1 cellular context compared by ENCODE assay signal in the genomic region with DNA sequence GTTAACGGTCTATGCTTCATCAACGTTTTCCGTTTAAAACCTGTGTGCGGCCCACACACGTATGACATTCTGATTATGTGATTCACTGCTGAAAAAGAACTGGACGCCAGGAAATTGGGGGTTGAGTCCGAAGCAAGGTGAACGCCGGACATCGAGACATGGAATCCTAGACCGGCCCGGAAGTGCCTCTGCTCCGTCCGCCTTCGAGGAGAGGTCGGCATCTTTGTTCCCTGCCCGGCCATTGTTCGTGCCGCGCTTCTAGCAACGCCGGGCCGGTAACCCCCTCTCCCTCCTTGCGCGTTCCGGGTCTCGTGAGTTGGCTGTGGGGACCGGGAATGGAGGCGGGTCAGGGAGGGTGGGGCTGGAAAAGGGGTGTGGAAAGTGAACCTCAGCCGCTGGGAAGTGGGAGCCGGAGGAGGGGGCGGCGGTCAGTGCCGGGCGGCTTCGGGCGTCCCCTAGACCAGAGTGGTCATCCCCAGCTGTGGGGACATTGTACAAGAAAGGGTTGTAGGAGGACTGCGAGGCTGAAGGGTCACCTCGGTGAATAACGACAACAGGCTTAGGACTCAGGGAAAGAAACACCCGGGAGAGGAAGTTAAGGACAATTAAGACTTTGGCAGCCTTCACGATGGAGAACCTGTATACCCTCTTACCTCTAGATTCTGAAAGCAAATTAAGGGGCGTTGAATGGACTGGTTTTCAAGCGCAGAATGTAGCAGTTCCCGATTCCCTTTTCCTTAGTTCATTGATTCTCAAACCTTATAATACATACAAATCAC.
A peak's percentile ranks its signal among the peaks of the same experiment; 100 is the strongest.
TF ChIP-seq lines count a peak whose summit lies in the region.

A gene (plus strand): TSS at position 220 of the 779 bp plus-strand sequence. CDS start 1,810 bp downstream, outside the sequence.

TF ChIP-seq in HepG2, 621 proteins besides CTCF, POLR2A, EP300 and RAD21 (continued from another document and continues in another):
- TF ChIP-seq MTF1 (CRISPR knock-in tag; IDR thresholded peaks at IDR 0.05) (no peak), RBM39 (IDR thresholded peaks at IDR 0.05; ENCODE audit: low read depth, low read length, poor library complexity, severe bottlenecking) (peak; percentile 81), ZNF251 (CRISPR knock-in tag; IDR thresholded peaks at IDR 0.05) (no peak), KDM1A (CRISPR knock-in tag; IDR thresholded peaks at IDR 0.05) (peak; percentile 78), ZNF24 (IDR thresholded peaks at IDR 0.05) (no peak), FLYWCH1 (CRISPR knock-in tag; IDR thresholded peaks at IDR 0.05) (no peak), WIZ (CRISPR knock-in tag; IDR thresholded peaks at IDR 0.05) (peak; percentile 83), MAFG (CRISPR knock-in tag; IDR thresholded peaks at IDR 0.05) (peak; percentile 26; the same call in 1 of the 2 replicates), ZNF546 (CRISPR knock-in tag; conservative IDR thresholded peaks at IDR 0.05) (0 out of 2 replicates have a peak, but pooled peaks have one; percentile 64), ZNF567 (CRISPR knock-in tag; IDR thresholded peaks at IDR 0.05; ENCODE audit: borderline replicate concordance) (no peak; the same call in 1 of the 2 replicates), ZNF432 (CRISPR knock-in tag; IDR thresholded peaks at IDR 0.05; ENCODE audit: borderline replicate concordance) (no peak), ZNF180 (CRISPR knock-in tag; IDR thresholded peaks at IDR 0.05; ENCODE audit: borderline replicate concordance, low read depth) (0 out of 2 replicates have a peak, but pooled peaks have one; percentile 77), BCL6 (CRISPR knock-in tag; IDR thresholded peaks at IDR 0.05) (peak; percentile 93), ZNF782 (CRISPR knock-in tag; IDR thresholded peaks at IDR 0.05; ENCODE audit: borderline replicate concordance) (peak; percentile 97; the same call in 1 of the 2 replicates), ZFX (CRISPR knock-in tag; IDR thresholded peaks at IDR 0.05; ENCODE audit: low read depth) (peak; percentile 88), ZNF367 (CRISPR knock-in tag; IDR thresholded peaks at IDR 0.05; ENCODE audit: borderline replicate concordance) (no peak), ZNF7 (CRISPR knock-in tag; IDR thresholded peaks at IDR 0.05) (no peak), ZNF768 (CRISPR knock-in tag; IDR thresholded peaks at IDR 0.05) (peak; percentile 85), ZNF225 (CRISPR knock-in tag; IDR thresholded peaks at IDR 0.05) (peak; percentile 69; the same call in 1 of the 2 replicates), CENPT (CRISPR knock-in tag; IDR thresholded peaks at IDR 0.05; ENCODE audit: low read depth) (no peak), SP2 (CRISPR knock-in tag; IDR thresholded peaks at IDR 0.05) (peak; percentile 44), YEATS2 (CRISPR knock-in tag; IDR thresholded peaks at IDR 0.05; ENCODE audit: borderline replicate concordance) (peak; percentile 96), ZNF317 (CRISPR knock-in tag; IDR thresholded peaks at IDR 0.05) (peak; percentile 86), ZBTB20 (CRISPR knock-in tag; IDR thresholded peaks at IDR 0.05; ENCODE audit: borderline replicate concordance, low read depth) (no peak; the same call in 1 of the 2 replicates), ZKSCAN5 (CRISPR knock-in tag; IDR thresholded peaks at IDR 0.05) (no peak), FOXA3 (CRISPR knock-in tag; IDR thresholded peaks at IDR 0.05) (peak; percentile 73), TAF15 (IDR thresholded peaks at IDR 0.05; ENCODE audit: low read depth, low read length, poor library complexity, severe bottlenecking) (peak; percentile 63), ZBTB38 (CRISPR knock-in tag; IDR thresholded peaks at IDR 0.05) (peak; percentile 84; the same call in 1 of the 2 replicates)
- TF ChIP-seq, protein P1, sequence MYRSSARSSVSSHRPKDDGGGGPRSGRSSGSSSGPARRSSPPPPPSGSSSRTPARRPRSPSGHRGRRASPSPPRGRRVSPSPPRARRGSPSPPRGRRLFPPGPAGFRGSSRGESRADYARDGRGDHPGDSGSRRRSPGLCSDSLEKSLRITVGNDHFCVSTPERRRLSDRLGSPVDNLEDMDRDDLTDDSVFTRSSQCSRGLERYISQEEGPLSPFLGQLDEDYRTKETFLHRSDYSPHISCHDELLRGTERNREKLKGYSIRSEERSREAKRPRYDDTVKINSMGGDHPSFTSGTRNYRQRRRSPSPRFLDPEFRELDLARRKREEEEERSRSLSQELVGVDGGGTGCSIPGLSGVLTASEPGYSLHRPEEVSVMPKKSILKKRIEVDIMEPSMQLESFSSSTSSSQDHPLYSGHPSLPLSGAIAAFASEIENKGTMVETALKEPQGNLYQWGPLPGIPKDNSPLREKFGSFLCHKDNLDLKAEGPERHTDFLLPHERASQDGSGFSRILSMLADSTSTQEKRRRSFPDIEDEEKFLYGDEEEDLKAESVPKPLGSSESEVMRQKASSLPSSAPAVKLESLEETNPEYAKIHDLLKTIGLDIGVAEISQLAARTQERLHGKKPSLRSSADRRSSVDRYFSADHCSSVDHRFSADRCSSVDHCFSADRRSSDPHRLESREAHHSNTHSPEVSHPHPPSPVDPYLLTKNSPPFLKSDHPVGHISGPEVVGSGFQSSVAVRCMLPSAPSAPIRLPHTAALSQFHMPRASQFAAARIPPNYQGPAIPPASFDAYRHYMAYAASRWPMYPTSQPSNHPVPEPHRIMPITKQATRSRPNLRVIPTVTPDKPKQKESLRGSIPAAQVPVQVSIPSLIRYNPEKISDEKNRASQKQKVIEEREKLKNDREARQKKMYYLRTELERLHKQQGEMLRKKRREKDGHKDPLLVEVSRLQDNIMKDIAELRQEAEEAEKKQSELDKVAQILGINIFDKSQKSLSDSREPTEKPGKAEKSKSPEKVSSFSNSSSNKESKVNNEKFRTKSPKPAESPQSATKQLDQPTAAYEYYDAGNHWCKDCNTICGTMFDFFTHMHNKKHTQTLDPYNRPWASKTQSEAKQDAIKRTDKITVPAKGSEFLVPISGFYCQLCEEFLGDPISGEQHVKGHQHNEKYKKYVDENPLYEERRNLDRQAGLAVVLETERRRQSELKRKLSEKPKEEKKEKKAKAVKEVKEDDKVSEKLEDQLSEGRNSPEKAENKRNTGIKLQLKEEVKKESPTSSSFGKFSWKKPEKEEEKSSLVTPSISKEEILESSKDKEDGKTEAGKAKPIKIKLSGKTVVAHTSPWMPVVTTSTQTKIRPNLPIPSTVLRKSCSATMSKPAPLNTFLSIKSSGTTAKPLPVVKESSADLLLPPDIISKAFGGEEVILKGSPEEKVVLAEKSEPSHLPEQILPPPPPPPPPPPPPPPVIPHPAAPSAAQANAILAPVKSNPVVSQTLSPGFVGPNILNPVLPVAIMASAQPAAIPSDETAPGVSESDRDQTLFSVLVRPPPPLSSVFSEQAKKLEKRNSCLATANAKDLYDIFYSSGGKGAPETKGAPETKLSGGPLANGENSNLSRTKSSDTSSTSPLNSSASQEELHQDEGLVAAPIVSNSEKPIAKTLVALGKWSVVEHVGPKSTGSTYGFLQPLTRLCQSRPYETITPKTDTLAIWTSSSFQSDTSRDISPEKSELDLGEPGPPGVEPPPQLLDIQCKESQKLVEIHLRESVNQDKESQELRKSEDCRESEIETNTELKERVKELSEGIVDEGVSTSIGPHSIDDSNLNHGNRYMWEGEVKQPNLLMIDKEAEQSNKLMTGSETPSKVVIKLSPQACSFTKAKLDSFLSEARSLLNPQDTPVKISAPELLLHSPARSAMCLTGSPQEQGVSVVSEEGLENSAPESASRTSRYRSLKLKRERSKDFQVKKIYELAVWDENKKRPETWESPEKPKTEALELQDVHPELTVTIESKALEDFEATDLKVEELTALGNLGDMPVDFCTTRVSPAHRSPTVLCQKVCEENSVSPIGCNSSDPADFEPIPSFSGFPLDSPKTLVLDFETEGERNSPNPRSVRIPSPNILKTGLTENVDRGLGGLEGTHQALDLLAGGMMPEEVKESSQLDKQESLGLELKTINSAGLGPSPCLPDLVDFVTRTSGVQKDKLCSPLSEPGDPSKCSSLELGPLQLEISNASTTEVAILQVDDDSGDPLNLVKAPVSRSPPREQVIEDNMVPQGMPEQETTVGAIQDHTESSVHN (CRISPR knock-in tag; IDR thresholded peaks at IDR 0.05): peak; percentile 80; the same call in 1 of the 2 replicates
- TF ChIP-seq, protein P2, sequence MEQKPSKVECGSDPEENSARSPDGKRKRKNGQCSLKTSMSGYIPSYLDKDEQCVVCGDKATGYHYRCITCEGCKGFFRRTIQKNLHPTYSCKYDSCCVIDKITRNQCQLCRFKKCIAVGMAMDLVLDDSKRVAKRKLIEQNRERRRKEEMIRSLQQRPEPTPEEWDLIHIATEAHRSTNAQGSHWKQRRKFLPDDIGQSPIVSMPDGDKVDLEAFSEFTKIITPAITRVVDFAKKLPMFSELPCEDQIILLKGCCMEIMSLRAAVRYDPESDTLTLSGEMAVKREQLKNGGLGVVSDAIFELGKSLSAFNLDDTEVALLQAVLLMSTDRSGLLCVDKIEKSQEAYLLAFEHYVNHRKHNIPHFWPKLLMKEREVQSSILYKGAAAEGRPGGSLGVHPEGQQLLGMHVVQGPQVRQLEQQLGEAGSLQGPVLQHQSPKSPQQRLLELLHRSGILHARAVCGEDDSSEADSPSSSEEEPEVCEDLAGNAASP (CRISPR knock-in tag; IDR thresholded peaks at IDR 0.05; ENCODE audit: borderline replicate concordance): peak; percentile 71; the same call in 1 of the 2 replicates
- TF ChIP-seq, protein P3, sequence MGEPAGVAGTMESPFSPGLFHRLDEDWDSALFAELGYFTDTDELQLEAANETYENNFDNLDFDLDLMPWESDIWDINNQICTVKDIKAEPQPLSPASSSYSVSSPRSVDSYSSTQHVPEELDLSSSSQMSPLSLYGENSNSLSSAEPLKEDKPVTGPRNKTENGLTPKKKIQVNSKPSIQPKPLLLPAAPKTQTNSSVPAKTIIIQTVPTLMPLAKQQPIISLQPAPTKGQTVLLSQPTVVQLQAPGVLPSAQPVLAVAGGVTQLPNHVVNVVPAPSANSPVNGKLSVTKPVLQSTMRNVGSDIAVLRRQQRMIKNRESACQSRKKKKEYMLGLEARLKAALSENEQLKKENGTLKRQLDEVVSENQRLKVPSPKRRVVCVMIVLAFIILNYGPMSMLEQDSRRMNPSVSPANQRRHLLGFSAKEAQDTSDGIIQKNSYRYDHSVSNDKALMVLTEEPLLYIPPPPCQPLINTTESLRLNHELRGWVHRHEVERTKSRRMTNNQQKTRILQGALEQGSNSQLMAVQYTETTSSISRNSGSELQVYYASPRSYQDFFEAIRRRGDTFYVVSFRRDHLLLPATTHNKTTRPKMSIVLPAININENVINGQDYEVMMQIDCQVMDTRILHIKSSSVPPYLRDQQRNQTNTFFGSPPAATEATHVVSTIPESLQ (CRISPR knock-in tag; conservative IDR thresholded peaks at IDR 0.05): no peak
- TF ChIP-seq, protein P4, sequence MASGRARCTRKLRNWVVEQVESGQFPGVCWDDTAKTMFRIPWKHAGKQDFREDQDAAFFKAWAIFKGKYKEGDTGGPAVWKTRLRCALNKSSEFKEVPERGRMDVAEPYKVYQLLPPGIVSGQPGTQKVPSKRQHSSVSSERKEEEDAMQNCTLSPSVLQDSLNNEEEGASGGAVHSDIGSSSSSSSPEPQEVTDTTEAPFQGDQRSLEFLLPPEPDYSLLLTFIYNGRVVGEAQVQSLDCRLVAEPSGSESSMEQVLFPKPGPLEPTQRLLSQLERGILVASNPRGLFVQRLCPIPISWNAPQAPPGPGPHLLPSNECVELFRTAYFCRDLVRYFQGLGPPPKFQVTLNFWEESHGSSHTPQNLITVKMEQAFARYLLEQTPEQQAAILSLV (CRISPR knock-in tag; IDR thresholded peaks at IDR 0.05; ENCODE audit: borderline replicate concordance): peak; percentile 67; the same call in 1 of the 2 replicates
- TF ChIP-seq, protein P5, sequence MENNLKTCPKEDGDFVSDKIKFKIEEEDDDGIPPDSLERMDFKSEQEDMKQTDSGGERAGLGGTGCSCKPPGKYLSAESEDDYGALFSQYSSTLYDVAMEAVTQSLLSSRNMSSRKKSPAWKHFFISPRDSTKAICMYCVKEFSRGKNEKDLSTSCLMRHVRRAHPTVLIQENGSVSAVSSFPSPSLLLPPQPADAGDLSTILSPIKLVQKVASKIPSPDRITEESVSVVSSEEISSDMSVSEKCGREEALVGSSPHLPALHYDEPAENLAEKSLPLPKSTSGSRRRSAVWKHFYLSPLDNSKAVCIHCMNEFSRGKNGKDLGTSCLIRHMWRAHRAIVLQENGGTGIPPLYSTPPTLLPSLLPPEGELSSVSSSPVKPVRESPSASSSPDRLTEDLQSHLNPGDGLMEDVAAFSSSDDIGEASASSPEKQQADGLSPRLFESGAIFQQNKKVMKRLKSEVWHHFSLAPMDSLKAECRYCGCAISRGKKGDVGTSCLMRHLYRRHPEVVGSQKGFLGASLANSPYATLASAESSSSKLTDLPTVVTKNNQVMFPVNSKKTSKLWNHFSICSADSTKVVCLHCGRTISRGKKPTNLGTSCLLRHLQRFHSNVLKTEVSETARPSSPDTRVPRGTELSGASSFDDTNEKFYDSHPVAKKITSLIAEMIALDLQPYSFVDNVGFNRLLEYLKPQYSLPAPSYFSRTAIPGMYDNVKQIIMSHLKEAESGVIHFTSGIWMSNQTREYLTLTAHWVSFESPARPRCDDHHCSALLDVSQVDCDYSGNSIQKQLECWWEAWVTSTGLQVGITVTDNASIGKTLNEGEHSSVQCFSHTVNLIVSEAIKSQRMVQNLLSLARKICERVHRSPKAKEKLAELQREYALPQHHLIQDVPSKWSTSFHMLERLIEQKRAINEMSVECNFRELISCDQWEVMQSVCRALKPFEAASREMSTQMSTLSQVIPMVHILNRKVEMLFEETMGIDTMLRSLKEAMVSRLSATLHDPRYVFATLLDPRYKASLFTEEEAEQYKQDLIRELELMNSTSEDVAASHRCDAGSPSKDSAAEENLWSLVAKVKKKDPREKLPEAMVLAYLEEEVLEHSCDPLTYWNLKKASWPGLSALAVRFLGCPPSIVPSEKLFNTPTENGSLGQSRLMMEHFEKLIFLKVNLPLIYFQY (CRISPR knock-in tag; IDR thresholded peaks at IDR 0.05; ENCODE audit: borderline replicate concordance): peak; percentile 25; the same call in 1 of the 2 replicates
- TF ChIP-seq, protein P6, sequence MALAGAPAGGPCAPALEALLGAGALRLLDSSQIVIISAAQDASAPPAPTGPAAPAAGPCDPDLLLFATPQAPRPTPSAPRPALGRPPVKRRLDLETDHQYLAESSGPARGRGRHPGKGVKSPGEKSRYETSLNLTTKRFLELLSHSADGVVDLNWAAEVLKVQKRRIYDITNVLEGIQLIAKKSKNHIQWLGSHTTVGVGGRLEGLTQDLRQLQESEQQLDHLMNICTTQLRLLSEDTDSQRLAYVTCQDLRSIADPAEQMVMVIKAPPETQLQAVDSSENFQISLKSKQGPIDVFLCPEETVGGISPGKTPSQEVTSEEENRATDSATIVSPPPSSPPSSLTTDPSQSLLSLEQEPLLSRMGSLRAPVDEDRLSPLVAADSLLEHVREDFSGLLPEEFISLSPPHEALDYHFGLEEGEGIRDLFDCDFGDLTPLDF (CRISPR knock-in tag; IDR thresholded peaks at IDR 0.05): no peak
